Comparison of ENCODE assay signal across 15 cellular contexts in the genomic region with DNA sequence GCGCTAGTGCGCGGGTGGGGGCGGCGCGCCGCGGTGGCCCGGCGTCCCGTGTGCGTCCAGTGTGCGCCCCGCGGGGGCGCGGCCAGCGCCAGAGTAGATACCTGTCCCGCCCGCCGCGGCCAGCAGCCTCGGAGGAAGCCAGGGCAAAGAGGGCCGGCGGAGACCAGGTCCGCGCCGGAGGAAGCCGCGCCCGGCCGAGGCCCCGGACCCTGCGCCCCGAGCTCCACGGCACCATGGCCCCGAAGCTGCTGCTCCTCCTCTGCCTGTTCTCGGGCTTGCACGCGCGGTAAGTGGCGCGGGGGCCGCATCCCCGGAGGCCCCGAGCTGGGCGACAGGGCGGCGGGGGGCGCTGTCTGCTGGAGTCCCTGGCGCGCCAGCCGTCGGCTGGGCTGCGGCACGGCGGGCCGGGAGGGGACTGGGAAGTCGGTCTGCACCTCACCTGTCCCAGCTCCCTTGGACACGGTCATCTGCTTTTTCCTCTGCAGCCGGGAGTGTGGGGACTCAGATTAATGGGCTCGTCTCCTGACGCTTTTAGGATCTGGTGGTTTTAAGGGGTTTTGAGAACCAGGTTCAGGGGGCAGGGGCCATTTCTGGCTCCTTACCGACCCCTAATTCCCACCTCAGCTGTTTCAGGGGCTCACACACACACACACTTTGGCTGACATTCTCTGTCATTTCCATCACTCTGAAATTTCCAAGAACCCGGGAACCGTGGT. TPM values are rescaled to one million over a fixed set of nuclear protein-coding genes. Genes with fewer than 3 reads are reported as not detected.
DNase-seq lines count a peak whose midpoint lies in the region; ATAC-seq and TF ChIP-seq lines count a peak whose summit lies in the region.
"Had no signal": no experiment of that assay in that cellular context is flagged by ENCODE, and none has a peak within 500 bp of the region (broad histone marks: within the 10 kb centered on the region; RNA-seq: fewer than 3 reads in every experiment).

No MANE protein-coding gene starts in this region.

- H3K4me2 ChIP-seq in neuronal stem cell (ENCODE audit: insufficient read depth, low read length, poor library complexity, severe bottlenecking): peak overlapping the region; percentile 61
- H3K4me2 ChIP-seq: BLaER1 had no signal

- H2AK5ac ChIP-seq in neuronal stem cell (ENCODE audit: low read depth, low read length): no peak overlapping the region

- no peaks in the 10 kb centered on the region for H3K36me3 ChIP-seq in HUES48 (ENCODE audit: control insufficient read depth, insufficient read depth, low read length)
- no peaks in the 10 kb centered on the region for H3K36me3 ChIP-seq in esophagus (ENCODE audit: control insufficient read depth in 2 of 2, insufficient read depth in 2 of 2, low read length in 1 of 2)
- H3K36me3 ChIP-seq in neuronal stem cell (replicated peaks in 1 of 2; ENCODE audit: control insufficient read depth in 2 of 2, insufficient read depth in 2 of 2, low read length in 2 of 2): no peaks in the 10 kb centered on the region
- H3K36me3 ChIP-seq: BLaER1, neutrophil had no signal

- no peak overlapping the region for H4K91ac ChIP-seq in neuronal stem cell (ENCODE audit: low read depth, low read length, poor library complexity)

- H3K9ac ChIP-seq in HUES48 (ENCODE audit: low read depth, low read length) (no peak overlapping the region), neuronal stem cell (ENCODE audit: low read depth, low read length, poor library complexity) (peak overlapping the region; percentile 85)
- H3K9ac ChIP-seq: BLaER1 had no signal

- peak; percentile 44 for DNase-seq in neuronal stem cell (ENCODE audit: low spot score)
- DNase-seq in activated T-cell treated with anti-CD3 and anti-CD28 coated beads, Interleukin-2, amount 50 U/mL, for 1 hour: no peak
- no peak for DNase-seq in amniotic stem cell (lab: John Stamatoyannopoulos, UW)
- DNase-seq in effector CD4-positive, alpha-beta T cell: no peak
- DNase-seq: activated CD4-positive, CD25-positive, alpha-beta regulatory T cell treated with anti-CD3 and anti-CD28 coated beads, Interleukin-2, amount 50 U/mL, for 72 hours; activated T-cell treated with anti-CD3 and anti-CD28 coated beads, Interleukin-2, amount 50 U/mL, for 72 hours; kidney; NCI-H526 treated with DMSO at 0.1 percent for 48 hours had no signal

- WGBS in esophagus, 2 donors: 4 to 6% methylated on average over 47 to 66 of the region's 66 CpGs
- WGBS in neuronal stem cell (ENCODE audit: extremely low coverage in 2 of 2, insufficient read length in 2 of 2, insufficient replicate concordance in 1 of 2), 2 donors: no CpG with 5 or more reads among the region's 66 CpGs

- no peaks in the 10 kb centered on the region for H3K79me1 ChIP-seq in neuronal stem cell (ENCODE audit: low read depth, low read length)

- H2BK15ac ChIP-seq in neuronal stem cell (ENCODE audit: low read length): peak overlapping the region; percentile 84

- ATAC-seq in HG03469 (IDR thresholded peaks at IDR 0.05; ENCODE audit: unreplicated experiment): no peak
- ATAC-seq: activated T-cell treated with anti-CD3 and anti-CD28 coated beads, Interleukin-2, amount 50 U/mL, for 72 hours; esophagus mucosa had no signal

- H2AFZ ChIP-seq in neuronal stem cell (ENCODE audit: low read length): peak overlapping the region; percentile 73

- no peaks in the 10 kb centered on the region for H3K4me1 ChIP-seq in HUES48 (ENCODE audit: control insufficient read depth, insufficient read depth, low read length)
- H3K4me1 ChIP-seq in esophagus (ENCODE audit: control insufficient read depth in 2 of 2, insufficient read depth in 2 of 2, low read length in 1 of 2): peaks cover 0 to 8% of the 10 kb centered on the region in 2 donors
- H3K4me1 ChIP-seq in neuronal stem cell (ENCODE audit: control insufficient read depth in 2 of 2, insufficient read depth in 1 of 2, low read depth in 1 of 2, low read length in 2 of 2): peaks cover 0 to 12% of the 10 kb centered on the region in 2 donors
- H3K4me1 ChIP-seq: BLaER1 had no signal

- no peak overlapping the region for H3K23ac ChIP-seq in neuronal stem cell (ENCODE audit: low read depth, low read length, poor library complexity)

- H3K27me3 ChIP-seq in HUES48 (ENCODE audit: control insufficient read depth, insufficient read depth, low read length) (peaks cover 66% of the 10 kb centered on the region), esophagus (ENCODE audit: control insufficient read depth in 1 of 2, insufficient read depth in 2 of 2, low read length in 2 of 2) (peaks cover 0 to 10% of the 10 kb centered on the region in 2 donors), neuronal stem cell (ENCODE audit: control insufficient read depth in 3 of 3, insufficient read depth in 3 of 3, low read depth in 1 of 3, low read length in 3 of 3) (peaks cover 0 to 55% (median 7%) of the 10 kb centered on the region in 3 experiments)
- H3K27me3 ChIP-seq: BLaER1 had no signal

- peak overlapping the region; percentile 99 for H3K18ac ChIP-seq in neuronal stem cell (ENCODE audit: low read length)

- peak overlapping the region; percentile 31 for H2BK5ac ChIP-seq in neuronal stem cell (ENCODE audit: low read length)

- peak overlapping the region; percentile 72 for H3K4me3 ChIP-seq in HUES48 (ENCODE audit: low read depth, low read length)
- peak overlapping the region; percentile 26 to 51 for H3K4me3 ChIP-seq in esophagus (ENCODE audit: low read depth in 1 of 2, low read length in 2 of 2)
- peak overlapping the region in 1 of 2 donors; percentile 91 for H3K4me3 ChIP-seq in neuronal stem cell (ENCODE audit: low read length in 2 of 2)
- H3K4me3 ChIP-seq: BLaER1 had no signal

- peak; percentile 23 for TF ChIP-seq CTCF in C4-2B (conservative IDR thresholded peaks at IDR 0.05)

- no peaks in the 10 kb centered on the region for H3K9me3 ChIP-seq in HUES48 (ENCODE audit: control insufficient read depth, insufficient read depth, low read length)
- peaks cover 0 to 5% of the 10 kb centered on the region in 2 donors for H3K9me3 ChIP-seq in esophagus (ENCODE audit: control insufficient read depth in 2 of 2, insufficient read depth in 1 of 2, low read depth in 1 of 2, low read length in 1 of 2)
- no peaks in the 10 kb centered on the region for H3K9me3 ChIP-seq in neuronal stem cell (replicated peaks in 1 of 2; ENCODE audit: control insufficient read depth in 2 of 2, insufficient read depth in 1 of 2, low read depth in 1 of 2, low read length in 2 of 2)
- H3K9me3 ChIP-seq: neutrophil had no signal

- peak overlapping the region; percentile 36 for H2BK12ac ChIP-seq in neuronal stem cell (ENCODE audit: low read length)

- no peak overlapping the region for H2BK120ac ChIP-seq in neuronal stem cell (ENCODE audit: low read depth, low read length)

- peak overlapping the region; percentile 24 for H3K27ac ChIP-seq in C4-2B
- no peak overlapping the region for H3K27ac ChIP-seq in HUES48 (ENCODE audit: low read depth, low read length)
- no peak overlapping the region for H3K27ac ChIP-seq in esophagus (ENCODE audit: low read depth in 2 of 2, low read length in 1 of 2)
- no peak overlapping the region for H3K27ac ChIP-seq in neuronal stem cell (replicated peaks; ENCODE audit: low read length)
- H3K27ac ChIP-seq: BLaER1, neutrophil had no signal

- H4K8ac ChIP-seq in neuronal stem cell (ENCODE audit: low read depth, low read length): peak overlapping the region; percentile 90

- H3K4ac ChIP-seq in neuronal stem cell (ENCODE audit: low read length): no peak overlapping the region

- H3K14ac ChIP-seq in neuronal stem cell (ENCODE audit: low read length): peak overlapping the region; percentile 64

RNA-seq across cellular contexts. Expression of a gene that starts 0.5 kb away (rescaled TPM):
- polyA plus RNA-seq in esophagus: not detected
- polyA plus RNA-seq in neuronal stem cell (2013, experiment 1 of 2): 8.1 TPM
- polyA plus RNA-seq in neuronal stem cell (2013, experiment 2 of 2): 6.9 TPM
